9 cellular contexts compared by ENCODE assay signal in the genomic region with DNA sequence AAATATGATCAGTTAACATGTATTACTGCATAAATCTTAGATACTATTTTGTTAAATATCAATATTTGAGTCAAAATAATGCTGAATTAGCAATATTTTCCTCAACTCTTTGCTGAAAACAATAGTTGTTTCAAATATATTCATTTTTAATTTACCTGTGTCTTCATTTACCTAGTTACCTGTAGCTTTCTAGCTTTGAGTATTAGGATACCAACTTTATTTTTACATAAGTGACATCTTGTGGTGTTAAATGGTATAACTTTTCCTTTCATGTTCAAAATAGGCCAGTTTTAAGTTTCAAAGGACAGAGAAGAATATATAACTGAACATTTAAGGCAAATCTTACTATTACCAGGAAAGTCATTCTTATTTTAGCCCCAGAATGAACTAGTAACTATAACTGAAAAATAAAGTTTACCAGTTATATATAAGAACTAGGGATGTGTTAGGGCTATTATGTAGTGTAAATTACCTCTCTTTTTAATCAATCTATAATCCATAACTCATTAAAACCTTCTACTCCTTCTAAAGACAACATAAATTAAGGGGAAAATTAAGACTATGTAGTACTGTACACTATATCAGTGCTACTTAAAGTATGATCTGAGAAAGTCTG. TPM values are rescaled to one million over a fixed set of nuclear protein-coding genes. Genes with fewer than 3 reads are reported as not detected.
DNase-seq lines count a peak whose midpoint lies in the region; ATAC-seq, FAIRE-seq and TF ChIP-seq lines count a peak whose summit lies in the region.
"Had no signal": no experiment of that assay in that cellular context is flagged by ENCODE, and none has a peak within 500 bp of the region (broad histone marks: within the 10 kb centered on the region; RNA-seq: fewer than 3 reads in every experiment).

No MANE protein-coding gene starts in this region.

- no peaks in the 10 kb centered on the region for H3K4me1 ChIP-seq in pancreas
- H3K4me1 ChIP-seq: SJSA1 had no signal

- TF ChIP-seq CTCF in GM12873 (IDR thresholded peaks at IDR 0.05; ENCODE audit: insufficient read depth, low read depth, low read length, missing control alignments) = peak; percentile 24
- TF ChIP-seq CTCF in coronary artery (IDR thresholded peaks at IDR 0.05) = peak; percentile 17
- TF ChIP-seq CTCF in pancreas (IDR thresholded peaks at IDR 0.05) = peak in 3 of 4 donors; percentile 37 to 50 (median 45)

- H3K4me3 ChIP-seq in coronary artery (no peak overlapping the region), pancreas (no peak overlapping the region)
- H3K4me3 ChIP-seq: SJSA1 had no signal

- H3K9me3 ChIP-seq in pancreas = no peaks in the 10 kb centered on the region
- H3K9me3 ChIP-seq: SJSA1 had no signal

- H3K27ac ChIP-seq in coronary artery (no peak overlapping the region), pancreas (no peak overlapping the region)
- H3K27ac ChIP-seq: SJSA1 had no signal

- no peaks in the 10 kb centered on the region for H3K27me3 ChIP-seq in pancreas
- H3K27me3 ChIP-seq: SJSA1 had no signal

- DNase-seq in MV-4-11 (lab: John Stamatoyannopoulos, UW) = peak; percentile 8
- no peak for DNase-seq in coronary artery (ENCODE audit: low spot score)
- DNase-seq in pancreas = no peak
- no peak for DNase-seq in occipital lobe (lab: John Stamatoyannopoulos, UW)
- DNase-seq in posterior cingulate gyrus = no peak
- no peak for DNase-seq in GDM1 (lab: John Stamatoyannopoulos, UW)
- DNase-seq in NCI-H82 treated with DMSO at 0.1 percent for 48 hours (lab: John Stamatoyannopoulos, UW; ENCODE audit: unreplicated experiment) = no peak

- FAIRE-seq in pancreas (lab: Jason Lieb, UNC) = peak; percentile 94

- H3K36me3 ChIP-seq in pancreas = peaks cover 0 to 4% (median 0%) of the 10 kb centered on the region in 3 donors

- intact Hi-C loops in pancreas (cut with DNase I) = no loop called here
- intact Hi-C loops in posterior cingulate gyrus (cut with DNase I) = no loop called here

- peak in 3 of 4 donors; percentile 76 to 82 (median 80) for ATAC-seq in pancreas

RNA-seq across cellular contexts. Expression of a gene that starts 25.3 kb away (rescaled TPM):
- 10 to 100 TPM; 11.9 to 23.4 (median 16.9) TPM for total RNA-seq in pancreas
- 10 to 100 TPM; 17.8 to 26.0 TPM for polyA plus RNA-seq in pancreas
- total RNA-seq in occipital lobe = 34.3 TPM
